ENCODE assay signal across 9 cellular contexts in genomic region chr3:108223928-108224327, GRCh38. TPM values are rescaled to one million over a fixed set of nuclear protein-coding genes. Genes with fewer than 3 reads are reported as not detected.
DNase-seq lines count a peak whose midpoint lies in the region; ATAC-seq, FAIRE-seq and TF ChIP-seq lines count a peak whose summit lies in the region.
"Had no signal": no experiment of that assay in that cellular context is flagged by ENCODE, and none has a peak within 500 bp of the region (broad histone marks: within the 10 kb centered on the region; RNA-seq: fewer than 3 reads in every experiment).

No MANE protein-coding gene starts in this region.

- CTCF ChIA-PET in CD8-positive, alpha-beta T cell (lab: Charles Lee), result interaction anchor here (0.8 to 2.9 kb wide), 4 partner anchors 70 to 156 kb away, joined by 3 to 13 read pairs (median 4); no protein-coding TSS in a partner anchor

- no peaks in the 10 kb centered on the region for H3K27me3 Mint-ChIP-seq in CD8-positive, alpha-beta T cell (ENCODE audit: low read depth)
- H3K27me3 Mint-ChIP-seq in nephron progenitor cell (ENCODE audit: low read depth, poor library complexity), result no peaks in the 10 kb centered on the region
- H3K27me3 Mint-ChIP-seq in chondrocyte (ENCODE audit: low read depth), result no peaks in the 10 kb centered on the region

- ATAC-seq in CD8-positive, alpha-beta T cell, result no peak
- no peak for ATAC-seq in HG03039 (IDR thresholded peaks at IDR 0.05; ENCODE audit: unreplicated experiment)

- H3K4me1 ChIP-seq in CD8-positive, alpha-beta T cell (ENCODE audit: insufficient read depth, low read length), result peaks cover 41% of the 10 kb centered on the region

- FAIRE-seq in bronchial epithelial cell (lab: Jason Lieb, UNC), result no peak

- H3K27ac Mint-ChIP-seq in CD8-positive, alpha-beta T cell, result peak overlapping the region; percentile 98
- H3K27ac Mint-ChIP-seq in nephron progenitor cell, result no peak overlapping the region
- H3K27ac Mint-ChIP-seq in chondrocyte (ENCODE audit: unreplicated experiment), result no peak overlapping the region

- intact Hi-C loops in CD8-positive, alpha-beta T cell (cut with DNase I, micrococcal nuclease), result loop anchor here (1.0 to 10.0 kb wide), 11 partner anchors 71 to 699 kb away; partner anchors contain the start of genes BBX (in 1 of the 2) and HHLA2 (in 1 of the 2)

- no peaks in the 10 kb centered on the region for H3K9me3 ChIP-seq in CD8-positive, alpha-beta T cell (ENCODE audit: low read length)
- H3K9me3 ChIP-seq: SJSA1 had no signal

- H3K36me3 ChIP-seq in CD8-positive, alpha-beta T cell (ENCODE audit: insufficient read depth, low read length), result no peaks in the 10 kb centered on the region
- no peaks in the 10 kb centered on the region for H3K36me3 ChIP-seq in bronchial epithelial cell (ENCODE audit: control insufficient read depth, insufficient read depth, low read length)
- H3K36me3 ChIP-seq: SJSA1 had no signal

- H3K27me3 ChIP-seq in CD8-positive, alpha-beta T cell (ENCODE audit: insufficient read depth, low read length), result no peaks in the 10 kb centered on the region
- H3K27me3 ChIP-seq in bronchial epithelial cell (ENCODE audit: control insufficient read depth, insufficient read depth, low read length), result no peaks in the 10 kb centered on the region
- H3K27me3 ChIP-seq: SJSA1 had no signal

- DNase-seq in CD8-positive, alpha-beta T cell, result no peak
- DNase-seq in NCI-H69 (lab: John Stamatoyannopoulos, UW) (peak; percentile 9), bronchial epithelial cell (ENCODE audit: low read depth) (peak; percentile 22), nephron progenitor cell (no peak), amygdala (lab: John Stamatoyannopoulos, UW) (no peak), kidney glomerular epithelial cell (lab: John Stamatoyannopoulos, UW) (no peak), chondrocyte (ENCODE audit: low spot score) (no peak)

- peak overlapping the region; percentile 73 for H3K4me3 ChIP-seq in CD8-positive, alpha-beta T cell (ENCODE audit: low read depth, low read length)
- no peak overlapping the region for H3K4me3 ChIP-seq in bronchial epithelial cell (ENCODE audit: low read depth, low read length)
- H3K4me3 ChIP-seq: SJSA1 had no signal

- peak overlapping the region; percentile 96 for H3K27ac ChIP-seq in CD8-positive, alpha-beta T cell (ENCODE audit: low read depth, low read length)
- H3K27ac ChIP-seq: SJSA1 had no signal

- peaks cover 9% of the 10 kb centered on the region for H3K36me3 Mint-ChIP-seq in CD8-positive, alpha-beta T cell
- no peaks in the 10 kb centered on the region for H3K36me3 Mint-ChIP-seq in nephron progenitor cell (ENCODE audit: low read depth)
- no peaks in the 10 kb centered on the region for H3K36me3 Mint-ChIP-seq in chondrocyte (ENCODE audit: low read depth)

- H3K4me1 Mint-ChIP-seq in CD8-positive, alpha-beta T cell (ENCODE audit: low read depth), result peaks cover 51% of the 10 kb centered on the region
- peaks cover 66% of the 10 kb centered on the region for H3K4me1 Mint-ChIP-seq in nephron progenitor cell
- peaks cover 49% of the 10 kb centered on the region for H3K4me1 Mint-ChIP-seq in chondrocyte (ENCODE audit: low read depth)

- TF ChIP-seq CTCF in CD8-positive, alpha-beta T cell (IDR thresholded peaks at IDR 0.05), result no peak
- TF ChIP-seq CTCF in bronchial epithelial cell (IDR thresholded peaks at IDR 0.05; ENCODE audit: insufficient read depth, low read length, severe bottlenecking) (no peak), nephron progenitor cell (IDR thresholded peaks at IDR 0.05) (no peak), chondrocyte (IDR thresholded peaks at IDR 0.05) (no peak)

- POLR2A ChIA-PET in CD8-positive, alpha-beta T cell (lab: Charles Lee), result interaction anchor here (0.6 to 6.0 kb wide), 5 partner anchors 70 to 700 kb away, joined by 3 to 46 read pairs (median 5); partner anchors contain the start of gene CD47

- H3K4me3 Mint-ChIP-seq in CD8-positive, alpha-beta T cell, result peak overlapping the region; percentile 97
- H3K4me3 Mint-ChIP-seq in nephron progenitor cell (peak overlapping the region; percentile 100), chondrocyte (ENCODE audit: unreplicated experiment) (no peak overlapping the region)

- H3K9me3 Mint-ChIP-seq in CD8-positive, alpha-beta T cell, result no peaks in the 10 kb centered on the region
- H3K9me3 Mint-ChIP-seq in nephron progenitor cell (no peaks in the 10 kb centered on the region), chondrocyte (ENCODE audit: low read depth) (no peaks in the 10 kb centered on the region)

RNA-seq across cellular contexts. Expression of gene IFT57, which starts 1.7 kb away (rescaled TPM):
- 10 to 100 TPM; 45.2 to 55.7 TPM for total RNA-seq in CD8-positive, alpha-beta T cell
- total RNA-seq in bronchial epithelial cell, result 17.6 and 35.1 TPM in 2 replicates
- 22.4 to 42.9 TPM (median 22.8 TPM) in 3 replicates for total RNA-seq in chondrocyte

Comparison
In these comparisons a context has a peak if more than half of its experiments do, and no peak if none do; other contexts are left out.
1. DNase-seq: peak in NCI-H69 (single experiment) and bronchial epithelial cell (single experiment); none in CD8-positive, alpha-beta T cell (0 of 7), nephron progenitor cell (single experiment), amygdala (0 of 56), kidney glomerular epithelial cell (single experiment) and chondrocyte (single experiment).